ENCODE assay signal across 8 cellular contexts in the genomic region with DNA sequence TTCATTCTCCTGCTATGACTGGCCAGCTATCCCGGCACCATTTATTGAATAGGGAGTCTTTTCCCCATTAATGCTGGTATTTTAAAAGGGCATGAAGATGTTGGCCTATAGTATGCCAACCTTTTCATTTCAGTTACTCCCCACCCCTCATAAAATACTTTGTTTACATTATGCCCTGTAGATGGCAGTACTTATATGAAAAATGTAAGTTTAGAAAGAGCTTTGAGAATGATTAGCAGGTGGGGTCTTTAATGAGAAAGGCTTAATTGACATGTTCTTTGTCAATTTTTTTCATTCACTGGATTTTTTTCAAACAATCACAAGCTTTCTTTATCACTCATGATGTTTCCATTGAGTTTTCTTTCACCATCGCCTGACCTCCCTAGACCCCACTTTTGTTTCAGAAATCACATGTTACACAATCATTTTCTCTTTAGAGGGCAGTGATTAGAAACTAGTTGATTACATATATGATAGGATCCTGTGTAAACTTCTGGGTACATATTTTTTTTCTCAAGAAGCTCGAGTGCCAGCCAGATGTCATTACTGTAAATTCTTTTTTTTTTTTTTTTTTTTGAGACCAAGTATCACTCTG.
DNase-seq lines count a peak whose midpoint lies in the region; ATAC-seq and TF ChIP-seq lines count a peak whose summit lies in the region.

No MANE protein-coding gene starts in this region.

- no peaks in the 10 kb centered on the region for H3K36me3 Mint-ChIP-seq in naive B cell
- peaks cover 33% of the 10 kb centered on the region for H3K36me3 Mint-ChIP-seq in stimulated activated memory B cell treated with anti-CD40 and anti-IgM and Interleukin-4, amounts not matched to agents 10 μg/mL and 1 μg/mL and 100 μg/mL, for 72 hours

- no peak overlapping the region for H3K4me3 Mint-ChIP-seq in naive B cell
- H3K4me3 Mint-ChIP-seq in stimulated activated memory B cell treated with anti-CD40 and anti-IgM and Interleukin-4, amounts not matched to agents 10 μg/mL and 1 μg/mL and 100 μg/mL, for 72 hours = no peak overlapping the region

- no peaks in the 10 kb centered on the region for H3K27me3 Mint-ChIP-seq in naive B cell
- H3K27me3 Mint-ChIP-seq in stimulated activated memory B cell treated with anti-CD40 and anti-IgM and Interleukin-4, amounts not matched to agents 10 μg/mL and 1 μg/mL and 100 μg/mL, for 72 hours = no peaks in the 10 kb centered on the region

- DNase-seq in NCI-H1417 (lab: John Stamatoyannopoulos, UW) = peak; percentile 11 to 49 (median 12)
- DNase-seq in NCI-H1417 treated with DMSO at 0.1 percent for 48 hours (lab: John Stamatoyannopoulos, UW) = no peak
- DNase-seq in naive B cell = peak; percentile 28
- DNase-seq in coronary artery (ENCODE audit: low spot score) = no peak
- DNase-seq in effector CD8-positive, alpha-beta T cell (lab: John Stamatoyannopoulos, UW) = no peak

- peak overlapping the region; percentile 13; the same call in 1 of the 2 replicates for H3K27ac ChIP-seq in VCaP
- no peak overlapping the region for H3K27ac ChIP-seq in coronary artery

- TF ChIP-seq CTCF in LNCAP (IDR thresholded peaks at IDR 0.05) (peak; percentile 50; the same call in 1 of the 2 replicates), VCaP (conservative IDR thresholded peaks at IDR 0.05) (no peak), coronary artery (IDR thresholded peaks at IDR 0.05) (no peak)

- peaks cover 4 to 8% (median 6%) of the 10 kb centered on the region in 3 donors for H3K4me1 Mint-ChIP-seq in naive B cell
- H3K4me1 Mint-ChIP-seq in stimulated activated memory B cell treated with anti-CD40 and anti-IgM and Interleukin-4, amounts not matched to agents 10 μg/mL and 1 μg/mL and 100 μg/mL, for 72 hours = peaks cover 15% of the 10 kb centered on the region

- no peaks in the 10 kb centered on the region for H3K9me3 Mint-ChIP-seq in naive B cell
- H3K9me3 Mint-ChIP-seq in stimulated activated memory B cell treated with anti-CD40 and anti-IgM and Interleukin-4, amounts not matched to agents 10 μg/mL and 1 μg/mL and 100 μg/mL, for 72 hours = no peaks in the 10 kb centered on the region

- no peak overlapping the region for H3K4me3 ChIP-seq in coronary artery

- peak; percentile 46 to 64 for ATAC-seq in naive B cell (ENCODE audit: low read depth in 2 of 2)
- ATAC-seq in stimulated activated memory B cell treated with anti-CD40 and anti-IgM and Interleukin-4, amounts not matched to agents 10 μg/mL and 1 μg/mL and 100 μg/mL, for 72 hours = no peak

- peak overlapping the region in 1 of 6 donors; percentile 68 for H3K27ac Mint-ChIP-seq in naive B cell
- H3K27ac Mint-ChIP-seq in stimulated activated memory B cell treated with anti-CD40 and anti-IgM and Interleukin-4, amounts not matched to agents 10 μg/mL and 1 μg/mL and 100 μg/mL, for 72 hours = no peak overlapping the region

Comparison
In these comparisons a context has a peak if more than half of its experiments do, and no peak if none do; other contexts are left out.
1. DNase-seq: peak in NCI-H1417 (3 of 3) and naive B cell (single experiment); none in NCI-H1417 treated with DMSO at 0.1 percent for 48 hours (single experiment), coronary artery (single experiment) and effector CD8-positive, alpha-beta T cell (single experiment).